Comparison of ENCODE assay signal across 10 cellular contexts in the genomic region with DNA sequence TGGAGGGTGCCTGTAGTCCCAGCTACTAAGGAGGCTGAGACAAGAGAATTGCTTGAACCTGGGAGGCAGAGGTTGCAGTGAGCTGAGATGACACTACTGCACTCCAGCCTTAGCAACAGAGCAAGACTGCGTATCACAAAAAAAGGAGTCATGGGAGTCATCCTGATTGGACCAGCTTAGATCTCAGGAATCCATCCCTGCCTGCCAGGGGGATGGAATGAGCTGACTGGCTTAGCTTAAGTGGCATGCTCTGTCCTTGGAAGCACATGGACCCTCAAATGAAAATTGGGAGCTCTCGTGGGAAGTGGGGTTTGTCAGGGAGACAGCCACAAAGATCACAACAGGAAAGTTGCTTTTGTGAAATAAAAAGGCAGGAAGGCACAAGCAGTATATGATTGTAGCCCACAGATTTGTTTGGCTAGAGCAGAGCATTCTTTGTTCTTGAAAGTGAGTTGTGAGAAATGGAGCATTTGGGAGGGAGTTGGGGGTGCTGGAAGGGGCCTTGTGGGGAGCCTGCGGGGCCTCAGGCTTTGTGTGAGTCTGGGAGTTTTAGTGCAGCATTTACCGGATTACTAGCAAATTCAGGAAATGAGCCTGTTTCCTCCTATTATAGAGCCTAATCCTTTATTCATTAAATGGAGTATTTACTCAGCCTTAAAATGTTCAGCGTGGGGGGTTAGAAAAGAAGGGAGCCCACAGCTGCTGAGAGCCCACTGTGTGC. TPM values are rescaled to one million over a fixed set of nuclear protein-coding genes. Genes with fewer than 3 reads are reported as not detected.
DNase-seq lines count a peak whose midpoint lies in the region; ATAC-seq and TF ChIP-seq lines count a peak whose summit lies in the region.
"Had no signal": no experiment of that assay in that cellular context is flagged by ENCODE, and none has a peak within 500 bp of the region (broad histone marks: within the 10 kb centered on the region; RNA-seq: fewer than 3 reads in every experiment).

No MANE protein-coding gene starts in this region.

- H3K4me1 ChIP-seq in H9 (ENCODE audit: insufficient read depth, low read length), result no peaks in the 10 kb centered on the region
- peaks cover 6 to 99% (median 17%) of the 10 kb centered on the region in 3 donors for H3K4me1 ChIP-seq in gastroesophageal sphincter

- H3K14ac ChIP-seq in H9 (ENCODE audit: insufficient read depth, low read length), result no peak overlapping the region

- H4K5ac ChIP-seq in H9 (ENCODE audit: insufficient read length, low read depth, low read length), result no peak overlapping the region

- no peak overlapping the region for H3K4me3 ChIP-seq in gastroesophageal sphincter
- H3K4me3 ChIP-seq in retinal pigment epithelial cell (ENCODE audit: low read length), result no peak overlapping the region

- H3K23me2 ChIP-seq in H9 (ENCODE audit: insufficient read length, low read depth, low read length, poor library complexity, severe bottlenecking), result no peaks in the 10 kb centered on the region

- H2BK12ac ChIP-seq in H9 (ENCODE audit: insufficient read length, low read depth, low read length), result no peak overlapping the region

- no peak overlapping the region for H3K4me2 ChIP-seq in H9 (ENCODE audit: insufficient read depth, insufficient read length, low read length)

- H3K9me3 Mint-ChIP-seq in H9, result no peaks in the 10 kb centered on the region
- no peaks in the 10 kb centered on the region for H3K9me3 Mint-ChIP-seq in activated naive CD8-positive, alpha-beta T cell treated with anti-CD3 and anti-CD28 coated beads for 36 hours

- H3K9me3 ChIP-seq in H9 (ENCODE audit: control insufficient read depth, low read depth, low read length) (no peaks in the 10 kb centered on the region), gastroesophageal sphincter (no peaks in the 10 kb centered on the region)

- H3K79me1 ChIP-seq in H9 (ENCODE audit: insufficient read depth, low read depth, low read length, poor library complexity, severe bottlenecking), result no peaks in the 10 kb centered on the region

- no peaks in the 10 kb centered on the region for H4K20me1 ChIP-seq in H9 (ENCODE audit: control insufficient read depth, insufficient read depth, insufficient read length)

- no peak overlapping the region for H2BK15ac ChIP-seq in H9 (ENCODE audit: low read depth, low read length)

- H3K56ac ChIP-seq in H9 (ENCODE audit: insufficient read length, low read depth, low read length), result no peak overlapping the region

- ATAC-seq in gastroesophageal sphincter (no peak), GM18868 (IDR thresholded peaks at IDR 0.05; ENCODE audit: unreplicated experiment) (no peak)

- H3K27me3 ChIP-seq in H9 (ENCODE audit: insufficient read depth, low read length) (no peaks in the 10 kb centered on the region), gastroesophageal sphincter (no peaks in the 10 kb centered on the region)

- peaks cover 11 to 12% of the 10 kb centered on the region in 2 experiments for H3K4me1 Mint-ChIP-seq in H9
- peaks cover 37% of the 10 kb centered on the region for H3K4me1 Mint-ChIP-seq in activated naive CD8-positive, alpha-beta T cell treated with anti-CD3 and anti-CD28 coated beads for 36 hours

- no peak overlapping the region for H2AFZ ChIP-seq in H9 (ENCODE audit: low read length)

- no peak overlapping the region for H3K4ac ChIP-seq in H9 (ENCODE audit: low read depth, low read length)

- H3K36me3 Mint-ChIP-seq in H9 (ENCODE audit: insufficient read depth in 1 of 3, low read depth in 3 of 3), result peaks cover 0 to 22% (median 19%) of the 10 kb centered on the region in 3 experiments; a peak in 5 of 7 replicates
- peaks cover 21% of the 10 kb centered on the region for H3K36me3 Mint-ChIP-seq in activated naive CD8-positive, alpha-beta T cell treated with anti-CD3 and anti-CD28 coated beads for 36 hours

- H3K23ac ChIP-seq in H9 (ENCODE audit: insufficient read length, low read depth, low read length), result no peak overlapping the region

- no peak overlapping the region for H3K9ac ChIP-seq in H9 (ENCODE audit: extremely low read depth, insufficient read length, low read length)

- TF ChIP-seq EP300 in gastroesophageal sphincter (IDR thresholded peaks at IDR 0.05), result no peak

- no peaks in the 10 kb centered on the region for H3K27me3 Mint-ChIP-seq in H9 (ENCODE audit: low read depth)
- no peaks in the 10 kb centered on the region for H3K27me3 Mint-ChIP-seq in activated naive CD8-positive, alpha-beta T cell treated with anti-CD3 and anti-CD28 coated beads for 36 hours

- no peak overlapping the region for H2AK5ac ChIP-seq in H9 (ENCODE audit: insufficient read length, low read length)

- H4K91ac ChIP-seq in H9 (ENCODE audit: insufficient read length, low read depth, low read length), result no peak overlapping the region

- no peak overlapping the region for H2BK120ac ChIP-seq in H9 (ENCODE audit: low read depth, low read length, poor library complexity, severe bottlenecking)

- H3K4me3 Mint-ChIP-seq in H9, result no peak overlapping the region
- no peak overlapping the region for H3K4me3 Mint-ChIP-seq in activated naive CD8-positive, alpha-beta T cell treated with anti-CD3 and anti-CD28 coated beads for 36 hours

- no peak overlapping the region for H2BK20ac ChIP-seq in H9 (ENCODE audit: low read depth, low read length, poor library complexity, severe bottlenecking)

- POLR2A ChIA-PET in RWPE1 (lab: Yijun Ruan, JAX; ENCODE audit: low non-redundant PET), result no interaction called here

- H3K36me3 ChIP-seq in gastroesophageal sphincter, result peaks cover 0 to 38% of the 10 kb centered on the region in 2 donors

- no peak overlapping the region for H3T11ph ChIP-seq in H9 (ENCODE audit: low read length)

- no CpG with 5 or more reads among the region's 5 CpGs for WGBS in H9 (ENCODE audit: extremely low coverage, insufficient read length, low lambda C conversion rate)
- WGBS in gastroesophageal sphincter (ENCODE audit: low coverage in 1 of 2), 2 donors, result 30 to 65% methylated on average over 4 of the region's 5 CpGs

- H3K18ac ChIP-seq in H9 (ENCODE audit: insufficient read length, low read depth, low read length), result no peak overlapping the region

- no peaks in the 10 kb centered on the region for H3K79me2 ChIP-seq in H9 (ENCODE audit: insufficient read depth, low read length)

- CTCF ChIA-PET in RWPE1 (lab: Yijun Ruan, JAX), result no interaction called here

- H3K27ac Mint-ChIP-seq in H9, result peak overlapping the region in 2 of 3 experiments; percentile 25 to 35; a peak in 3 of 7 replicates
- H3K27ac Mint-ChIP-seq in activated naive CD8-positive, alpha-beta T cell treated with anti-CD3 and anti-CD28 coated beads for 36 hours, result peak overlapping the region; percentile 43

- TF ChIP-seq CTCF in H9 (conservative IDR thresholded peaks at IDR 0.05) (no peak), gastroesophageal sphincter (IDR thresholded peaks at IDR 0.05) (no peak), retinal pigment epithelial cell (conservative IDR thresholded peaks at IDR 0.05; ENCODE audit: low read depth, low read length) (no peak), RWPE1 (conservative IDR thresholded peaks at IDR 0.05; ENCODE audit: low read depth) (no peak)

- DNase-seq in H9 (no peak), retinal pigment epithelial cell (ENCODE audit: low read depth) (peak; percentile 35), RWPE1 (ENCODE audit: low spot score) (no peak), SW480 (ENCODE audit: low spot score) (no peak)
- no peak for DNase-seq in activated naive CD8-positive, alpha-beta T cell treated with anti-CD3 and anti-CD28 coated beads for 36 hours
- no peak for DNase-seq in stimulated activated CD4-positive, alpha-beta T cell treated with anti-CD3 and anti-CD28 coated beads, Interleukin-4, amount 100 ng/mL, for 24 hours

- H2BK5ac ChIP-seq in H9 (ENCODE audit: insufficient read length, low read length), result no peak overlapping the region

- TF ChIP-seq POLR2A in gastroesophageal sphincter (IDR thresholded peaks at IDR 0.05), result no peak

- H4K8ac ChIP-seq in H9 (replicated peaks; ENCODE audit: insufficient read length, low read depth, low read length), result no peak overlapping the region

- H3K27ac ChIP-seq in H9 (ENCODE audit: insufficient read length, low read depth, low read length) (no peak overlapping the region), gastroesophageal sphincter (peak overlapping the region; percentile 62 to 87 (median 82)), RWPE1 (no peak overlapping the region; the same call in 1 of the 2 replicates)
- H3K27ac ChIP-seq: epithelial cell of prostate, HL-60 had no signal

RNA-seq across cellular contexts. Expression of gene DGLUCY, which starts 30.7 kb away (rescaled TPM):
- total RNA-seq in H9 (2021) (24.8 and 29.6 TPM in 2 replicates), gastroesophageal sphincter (100 to 1,000 TPM in 1 of 4 donors, 10 to 100 TPM in 3; 52.8 to 118 (median 77.3) TPM)
- total RNA-seq in activated naive CD8-positive, alpha-beta T cell treated with anti-CD3 and anti-CD28 coated beads for 36 hours, result 10 to 100 TPM; 31.9 to 36.1 TPM

Comparison
In these comparisons a context has a peak if more than half of its experiments do, and no peak if none do; other contexts are left out.
1. H3K27ac ChIP-seq: peak in gastroesophageal sphincter (4 of 4); none in H9 (single experiment) and RWPE1 (single experiment).